ENCODE assay signal across 8 cellular contexts in genomic region chr15:68818671-68819450, GRCh38. TPM values are rescaled to one million over a fixed set of nuclear protein-coding genes. Genes with fewer than 3 reads are reported as not detected.
DNase-seq lines count a peak whose midpoint lies in the region; ATAC-seq and TF ChIP-seq lines count a peak whose summit lies in the region.

No MANE protein-coding gene starts in this region.

- H3K4me1 Mint-ChIP-seq in CD4-positive, alpha-beta memory T cell = peaks cover 30 to 51% (median 36%) of the 10 kb centered on the region in 4 donors

- POLR2A ChIA-PET in CD4-positive, alpha-beta memory T cell (lab: Charles Lee; ENCODE audit: partially characterized antibody) = interaction anchor here (0.7 to 6.4 kb wide), 14 partner anchors 9 to 541 kb away, joined by 3 to 92 read pairs (median 6); partner anchors contain the start of gene FEM1B

- TF ChIP-seq POLR2A in body of pancreas (IDR thresholded peaks at IDR 0.05) = peak in 2 of 3 donors; percentile 46 to 67

- H2AFZ ChIP-seq in SU-DHL-6 (ENCODE audit: low read depth, low read length, severe bottlenecking) = peak overlapping the region; percentile 36

- H3K79me2 ChIP-seq in SU-DHL-6 (ENCODE audit: insufficient read depth, low read length) = peaks cover 75% of the 10 kb centered on the region

- no peaks in the 10 kb centered on the region for H3K36me3 ChIP-seq in CD4-positive, alpha-beta memory T cell (ENCODE audit: insufficient read depth, low read length)
- H3K36me3 ChIP-seq in HUES6 (ENCODE audit: control insufficient read depth, insufficient read depth, low read length) (peaks cover 6% of the 10 kb centered on the region), SU-DHL-6 (ENCODE audit: low read length) (no peaks in the 10 kb centered on the region), body of pancreas (replicated peaks in 1 of 2; ENCODE audit: insufficient read depth in 1 of 2, low read depth in 2 of 2) (no peaks in the 10 kb centered on the region), skeletal muscle tissue (ENCODE audit: control insufficient read depth in 3 of 3, insufficient read depth in 3 of 3, low read length in 3 of 3) (no peaks in the 10 kb centered on the region)

- H3K27ac ChIP-seq in CD4-positive, alpha-beta memory T cell (ENCODE audit: low read depth, low read length) = peak overlapping the region; percentile 91
- H3K27ac ChIP-seq in HUES6 (ENCODE audit: low read depth, low read length) (peak overlapping the region; percentile 98), SU-DHL-6 (ENCODE audit: low read depth, low read length) (peak overlapping the region; percentile 88), body of pancreas (peak overlapping the region; percentile 89 to 100 (median 99)), skeletal muscle tissue (ENCODE audit: low read depth, low read length) (peak overlapping the region; percentile 97)

- intact Hi-C loops in CD4-positive, alpha-beta memory T cell (cut with micrococcal nuclease) = loop anchor here (5.0 kb wide), 1 partner anchor 58 kb away; no protein-coding TSS in a partner anchor
- intact Hi-C loops in body of pancreas (cut with DNase I) = no loop called here

- H3K27ac Mint-ChIP-seq in CD4-positive, alpha-beta memory T cell = peak overlapping the region; percentile 93 to 99 (median 98)

- no peaks in the 10 kb centered on the region for H3K27me3 Mint-ChIP-seq in CD4-positive, alpha-beta memory T cell

- peak overlapping the region; percentile 77 to 88 for H3K4me3 ChIP-seq in CD4-positive, alpha-beta memory T cell (ENCODE audit: low read length in 2 of 2)
- H3K4me3 ChIP-seq in HUES6 (ENCODE audit: low read depth, low read length) = peak overlapping the region; percentile 89
- H3K4me3 ChIP-seq in SU-DHL-6 (ENCODE audit: insufficient read depth, low read length, poor library complexity, severe bottlenecking) = peak overlapping the region; percentile 95
- H3K4me3 ChIP-seq in body of pancreas = peak overlapping the region; percentile 81 to 96
- H3K4me3 ChIP-seq in iPS-18c (ENCODE audit: insufficient read depth, low read depth, low read length) = peak overlapping the region; percentile 99
- H3K4me3 ChIP-seq in skeletal muscle tissue (ENCODE audit: low read length in 3 of 3) = peak overlapping the region; percentile 93 to 95 (median 95)

- peaks cover 0 to 2% (median 0%) of the 10 kb centered on the region in 8 donors for H3K9me3 Mint-ChIP-seq in CD4-positive, alpha-beta memory T cell

- peak overlapping the region; percentile 93 to 100 (median 98) for H3K4me3 Mint-ChIP-seq in CD4-positive, alpha-beta memory T cell

- peak; percentile 11 to 45 (median 24) for DNase-seq in CD4-positive, alpha-beta memory T cell
- peak; percentile 35 to 63 (median 50) for DNase-seq in body of pancreas

- 1% methylated on average over 25 to 44 of the region's 77 CpGs for WGBS in body of pancreas, 2 donors

- H3K36me3 Mint-ChIP-seq in CD4-positive, alpha-beta memory T cell = peaks cover 0 to 25% of the 10 kb centered on the region in 2 donors

- H3K4me1 ChIP-seq in CD4-positive, alpha-beta memory T cell (ENCODE audit: insufficient read depth, low read length) = peaks cover 41% of the 10 kb centered on the region
- peaks cover 45% of the 10 kb centered on the region for H3K4me1 ChIP-seq in HUES6 (ENCODE audit: control insufficient read depth, insufficient read depth, low read length)
- peaks cover 24% of the 10 kb centered on the region for H3K4me1 ChIP-seq in body of pancreas
- peaks cover 28 to 31% (median 30%) of the 10 kb centered on the region in 3 donors for H3K4me1 ChIP-seq in skeletal muscle tissue (ENCODE audit: control insufficient read depth in 3 of 3, insufficient read depth in 3 of 3, low read length in 3 of 3)

- no peak for TF ChIP-seq CTCF in SU-DHL-6 (IDR thresholded peaks at IDR 0.05; ENCODE audit: insufficient read depth, low read length, poor library complexity, severe bottlenecking)
- no peak for TF ChIP-seq CTCF in body of pancreas (IDR thresholded peaks at IDR 0.05)

- H3K9me3 ChIP-seq in CD4-positive, alpha-beta memory T cell (ENCODE audit: control insufficient read depth in 1 of 2, low read length in 2 of 2) = no peaks in the 10 kb centered on the region
- H3K9me3 ChIP-seq in HUES6 (ENCODE audit: control insufficient read depth, insufficient read depth, low read depth, low read length) = no peaks in the 10 kb centered on the region
- no peaks in the 10 kb centered on the region for H3K9me3 ChIP-seq in SU-DHL-6 (ENCODE audit: insufficient read depth, low read length)
- no peaks in the 10 kb centered on the region for H3K9me3 ChIP-seq in body of pancreas
- H3K9me3 ChIP-seq in iPS-18c (ENCODE audit: control insufficient read depth, insufficient read depth, low read length) = no peaks in the 10 kb centered on the region
- no peaks in the 10 kb centered on the region for H3K9me3 ChIP-seq in skeletal muscle tissue (ENCODE audit: control insufficient read depth in 3 of 3, low read length in 3 of 3)

- CTCF ChIA-PET in CD4-positive, alpha-beta memory T cell (lab: Charles Lee; ENCODE audit: partially characterized antibody) = interaction anchor here (1.3 to 3.3 kb wide), 3 partner anchors 9 to 57 kb away, joined by 3 to 13 read pairs (median 4); no protein-coding TSS in a partner anchor

- H3K27me3 ChIP-seq in CD4-positive, alpha-beta memory T cell (ENCODE audit: insufficient read depth, low read length) = no peaks in the 10 kb centered on the region
- H3K27me3 ChIP-seq in HUES6 (ENCODE audit: control insufficient read depth, insufficient read depth, low read length) (peaks cover 25% of the 10 kb centered on the region), SU-DHL-6 (ENCODE audit: low read length) (no peaks in the 10 kb centered on the region), body of pancreas (no peaks in the 10 kb centered on the region), skeletal muscle tissue (ENCODE audit: control insufficient read depth in 3 of 3, insufficient read depth in 3 of 3, low read length in 3 of 3) (no peaks in the 10 kb centered on the region)

- H3K4me2 ChIP-seq in SU-DHL-6 (ENCODE audit: low read depth, low read length, poor library complexity, severe bottlenecking) = peak overlapping the region; percentile 89

- H3K9ac ChIP-seq in HUES6 (ENCODE audit: low read length) = peak overlapping the region; percentile 92
- H3K9ac ChIP-seq in SU-DHL-6 (ENCODE audit: low read length) = peak overlapping the region; percentile 97
- H3K9ac ChIP-seq in skeletal muscle tissue (ENCODE audit: low read depth in 1 of 3, low read length in 3 of 3) = peak overlapping the region; percentile 94 to 97 (median 96)

- ATAC-seq in body of pancreas (peak; percentile 4), HG03460 (IDR thresholded peaks at IDR 0.05; ENCODE audit: unreplicated experiment) (no peak), HG03045 (IDR thresholded peaks at IDR 0.05; ENCODE audit: unreplicated experiment) (no peak)

- H4K20me1 ChIP-seq in SU-DHL-6 (ENCODE audit: low read depth, low read length) = peaks cover 21% of the 10 kb centered on the region; the same call in 1 of the 2 replicates

- no peaks in the 10 kb centered on the region for H3F3A ChIP-seq in SU-DHL-6 (ENCODE audit: insufficient read depth)

- H3K9me2 ChIP-seq in SU-DHL-6 (replicated peaks; ENCODE audit: insufficient read depth, low read length) = no peaks in the 10 kb centered on the region

RNA-seq across cellular contexts. Expression of gene ANP32A, which starts 1.8 kb away (rescaled TPM):
- 100 to 1,000 TPM; 134 TPM for total RNA-seq in CD4-positive, alpha-beta memory T cell
- 10 to 100 TPM; 52.7 to 64.5 TPM for polyA plus RNA-seq in CD4-positive, alpha-beta memory T cell
- total RNA-seq in body of pancreas (10 to 100 TPM; 27.7 to 37.4 TPM), skeletal muscle tissue (65.2 TPM)
